ENCODE assay signal across 8 cellular contexts in genomic region chr19:53394974-53395839, GRCh38. TPM values are rescaled to one million over a fixed set of nuclear protein-coding genes. Genes with fewer than 3 reads are reported as not detected.
DNase-seq lines count a peak whose midpoint lies in the region; TF ChIP-seq lines count a peak whose summit lies in the region.

ZNF765 (plus strand) TSS chr19:53395149; CDS start chr19:53398016, 2,867 bp downstream.

- no peaks in the 10 kb centered on the region for H3K27me3 Mint-ChIP-seq in nephron progenitor cell (ENCODE audit: low read depth, poor library complexity)
- no peaks in the 10 kb centered on the region for H3K27me3 Mint-ChIP-seq in stimulated activated naive CD8-positive, alpha-beta T cell treated with anti-CD3 and anti-CD28 coated beads, Interleukin-15, Interleukin-2, amounts not matched to agents 100 ng/mL and 50 ng/mL, for 24 hours

- DNase-seq in EH (ENCODE audit: low read depth) (peak; percentile 92), GM23248 (peak; percentile 99), LNCaP clone FGC (ENCODE audit: low read depth) (peak; percentile 60), RPMI8226 (peak; percentile 95), fibroblast of the conjunctiva (ENCODE audit: low read depth) (peak; percentile 83), nephron progenitor cell (peak; percentile 97)
- DNase-seq in activated T-helper 9 cell treated with anti-CD3 and anti-CD28 coated beads, Interleukin-2, amount 50 U/mL, for 16 hours (ENCODE audit: low read depth) = peak; percentile 96

- peaks cover 26% of the 10 kb centered on the region for H3K79me2 ChIP-seq in GM23248 (ENCODE audit: insufficient read depth)

- peaks cover 11% of the 10 kb centered on the region; the same call in 1 of the 2 replicates for H3K36me3 ChIP-seq in GM23248 (ENCODE audit: low read depth)

- no peaks in the 10 kb centered on the region for H4K20me1 ChIP-seq in GM23248 (ENCODE audit: insufficient read depth)

- H3K27ac Mint-ChIP-seq in nephron progenitor cell = peak within 1 kb of the TSS; percentile 98
- H3K27ac Mint-ChIP-seq in stimulated activated naive CD8-positive, alpha-beta T cell treated with anti-CD3 and anti-CD28 coated beads, Interleukin-15, Interleukin-2, amounts not matched to agents 100 ng/mL and 50 ng/mL, for 24 hours = peak within 1 kb of the TSS; percentile 83

- peaks cover 34% of the 10 kb centered on the region for H3K36me3 Mint-ChIP-seq in nephron progenitor cell (ENCODE audit: low read depth)
- H3K36me3 Mint-ChIP-seq in stimulated activated naive CD8-positive, alpha-beta T cell treated with anti-CD3 and anti-CD28 coated beads, Interleukin-15, Interleukin-2, amounts not matched to agents 100 ng/mL and 50 ng/mL, for 24 hours (ENCODE audit: low read depth) = peaks cover 27% of the 10 kb centered on the region

- TF ChIP-seq CTCF in LNCaP clone FGC (IDR thresholded peaks at IDR 0.05; ENCODE audit: control insufficient read depth, extremely low read depth, insufficient read depth) = 0 out of 2 replicates have a peak, but pooled peaks have one; percentile 11
- TF ChIP-seq CTCF in nephron progenitor cell (IDR thresholded peaks at IDR 0.05) = peak; percentile 45

- peaks cover 42% of the 10 kb centered on the region for H3K4me1 Mint-ChIP-seq in nephron progenitor cell
- H3K4me1 Mint-ChIP-seq in stimulated activated naive CD8-positive, alpha-beta T cell treated with anti-CD3 and anti-CD28 coated beads, Interleukin-15, Interleukin-2, amounts not matched to agents 100 ng/mL and 50 ng/mL, for 24 hours (ENCODE audit: low read depth) = peaks cover 24% of the 10 kb centered on the region

- H2AFZ ChIP-seq in GM23248 = peak within 1 kb of the TSS; percentile 93

- peaks cover 18% of the 10 kb centered on the region; the same call in 1 of the 2 replicates for H3K4me1 ChIP-seq in GM23248 (ENCODE audit: insufficient read depth)

- H3K4me2 ChIP-seq in GM23248 (ENCODE audit: unreplicated experiment) = peak within 1 kb of the TSS; percentile 98

- no peaks in the 10 kb centered on the region for H3K9me2 ChIP-seq in GM23248 (ENCODE audit: insufficient read depth)

- in situ Hi-C loops in GM23248 (cut with MboI) = no loop called here

- peaks cover 13% of the 10 kb centered on the region for H3F3A ChIP-seq in GM23248 (ENCODE audit: insufficient read depth)

- no peaks in the 10 kb centered on the region for H3K27me3 ChIP-seq in GM23248 (replicated peaks; ENCODE audit: insufficient read depth)

- peak within 1 kb of the TSS; percentile 88 for H3K4me3 Mint-ChIP-seq in nephron progenitor cell
- peak within 1 kb of the TSS; percentile 92 for H3K4me3 Mint-ChIP-seq in stimulated activated naive CD8-positive, alpha-beta T cell treated with anti-CD3 and anti-CD28 coated beads, Interleukin-15, Interleukin-2, amounts not matched to agents 100 ng/mL and 50 ng/mL, for 24 hours

- H3K27ac ChIP-seq in GM23248 = peak within 1 kb of the TSS; percentile 80

- H3K9me3 Mint-ChIP-seq in nephron progenitor cell = peaks cover 38% of the 10 kb centered on the region
- peaks cover 11% of the 10 kb centered on the region for H3K9me3 Mint-ChIP-seq in stimulated activated naive CD8-positive, alpha-beta T cell treated with anti-CD3 and anti-CD28 coated beads, Interleukin-15, Interleukin-2, amounts not matched to agents 100 ng/mL and 50 ng/mL, for 24 hours

- WGBS in GM23248 (ENCODE audit: low coverage in 1 of 2, low lambda C conversion rate in 2 of 2, missing lambda C conversion rate in 2 of 2), 2 experiments = 1% methylated on average over 29 to 57 of the region's 58 CpGs

- H3K4me3 ChIP-seq in GM23248 (peak within 1 kb of the TSS; percentile 88), LNCaP clone FGC (ENCODE audit: low read depth, low read length) (peak within 1 kb of the TSS; percentile 88)

- H3K9ac ChIP-seq in GM23248 = peak within 1 kb of the TSS; percentile 82

- H3K9me3 ChIP-seq in GM23248 (ENCODE audit: low read depth) = no peaks in the 10 kb centered on the region

RNA-seq across cellular contexts. Expression of gene ZNF765, which starts in this region (rescaled TPM):
- 6.3 and 6.4 TPM in 2 replicates for total RNA-seq in GM23248 (2014; rRNA removed; shearing (Covaris generic))
- polyA plus RNA-seq in GM23248 (2016; fragmentation: Nextera tagmentation; extraction: Ambion mirVana) = 4.6 and 5.5 TPM in 2 replicates

Comparison
In these comparisons a context has a peak if more than half of its experiments do, and no peak if none do; other contexts are left out.
1. Peak in every context shown above with its lines: DNase-seq, H3K4me3 ChIP-seq and H3K27ac ChIP-seq.